20 cellular contexts compared by ENCODE assay signal in the genomic region with DNA sequence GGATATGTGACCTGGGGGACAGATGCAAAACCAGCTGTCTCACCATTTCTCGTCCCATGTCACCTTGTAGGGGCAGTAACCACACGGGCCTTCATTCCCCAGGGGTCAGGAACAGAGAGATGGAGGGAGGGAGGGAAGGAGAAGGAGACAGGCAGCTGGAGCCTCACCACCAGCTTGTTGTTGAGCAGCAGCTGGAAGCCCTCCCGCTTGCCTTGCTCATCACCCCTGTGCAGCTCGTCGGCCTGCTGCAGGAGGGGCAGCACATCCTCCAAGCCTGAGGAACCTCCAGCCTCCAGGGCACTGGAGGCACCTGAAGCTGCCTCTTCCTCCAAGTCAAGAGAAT. TPM values are rescaled to one million over a fixed set of nuclear protein-coding genes. Genes with fewer than 3 reads are reported as not detected.
A peak's percentile ranks its signal among the peaks of the same experiment; 100 is the strongest.
DNase-seq lines count a peak whose midpoint lies in the region; ATAC-seq and TF ChIP-seq lines count a peak whose summit lies in the region.
"Had no signal": no experiment of that assay in that cellular context is flagged by ENCODE, and none has a peak within 500 bp of the region (broad histone marks: within the 10 kb centered on the region; RNA-seq: fewer than 3 reads in every experiment).

No MANE protein-coding gene starts in this region.

- no peak overlapping the region for H3K4me3 ChIP-seq in MM.1S (ENCODE audit: low read length)
- H3K4me3 ChIP-seq: esophagus muscularis mucosa, K562, pancreas had no signal

- ATAC-seq in central memory CD8-positive, alpha-beta T cell (replicated peaks; ENCODE audit: extremely low read depth, poor library complexity, severe bottlenecking): no peak
- ATAC-seq: PC-3 had no signal

- H3K4me1 Mint-ChIP-seq in activated CD4-positive, alpha-beta T cell treated with anti-CD3 and anti-CD28 coated beads, Interleukin-2, amount 10 ng/mL, durations not matched to agents 7 days and 5 days: peaks cover 47% of the 10 kb centered on the region
- peaks cover 29% of the 10 kb centered on the region for H3K4me1 Mint-ChIP-seq in central memory CD8-positive, alpha-beta T cell
- peaks cover 11% of the 10 kb centered on the region for H3K4me1 Mint-ChIP-seq in osteocyte (ENCODE audit: unreplicated experiment)

- H3K27ac ChIP-seq in MM.1S (ENCODE audit: low read length): peak overlapping the region; percentile 97; the same call in 1 of the 2 replicates
- H3K27ac ChIP-seq: esophagus muscularis mucosa, pancreas had no signal

- no peaks in the 10 kb centered on the region for H3K27me3 ChIP-seq in MM.1S (replicated peaks; ENCODE audit: insufficient read depth, low read length)
- H3K27me3 ChIP-seq: esophagus muscularis mucosa, pancreas had no signal

- DNase-seq in activated CD4-positive, alpha-beta T cell treated with anti-CD3 and anti-CD28 coated beads, Interleukin-2, amount 10 ng/mL, durations not matched to agents 7 days and 5 days: no peak
- DNase-seq in activated CD4-positive, alpha-beta T cell treated with anti-CD3 and anti-CD28 coated beads, Interleukin-2, amount 50 U/mL, for 48 hours: no peak
- DNase-seq in MM.1S: no peak
- DNase-seq in central memory CD8-positive, alpha-beta T cell (ENCODE audit: low spot score in 2 of 2): no peak
- DNase-seq in retina: peak; percentile 17
- no peak for DNase-seq in NCI-H146 (lab: John Stamatoyannopoulos, UW)
- DNase-seq in osteocyte (ENCODE audit: extremely low spot score, unreplicated experiment): no peak
- DNase-seq in 8988T: no peak
- DNase-seq: ACHN, midbrain, NCI-H524 treated with DMSO at 0.1 percent for 48 hours, pancreas, PC-3 had no signal

- H2AFZ ChIP-seq in MM.1S (ENCODE audit: low read length): no peak overlapping the region

- POLR2A ChIA-PET in activated CD4-positive, alpha-beta T cell treated with anti-CD3 and anti-CD28 coated beads, Interleukin-2, amount 10 ng/mL, durations not matched to agents 7 days and 5 days (lab: Charles Lee): no interaction called here

- H3K36me3 ChIP-seq in MM.1S (replicated peaks; ENCODE audit: insufficient read depth, low read length): no peaks in the 10 kb centered on the region

- H3K27me3 Mint-ChIP-seq in activated CD4-positive, alpha-beta T cell treated with anti-CD3 and anti-CD28 coated beads, Interleukin-2, amount 10 ng/mL, durations not matched to agents 7 days and 5 days: no peaks in the 10 kb centered on the region
- no peaks in the 10 kb centered on the region for H3K27me3 Mint-ChIP-seq in central memory CD8-positive, alpha-beta T cell
- no peaks in the 10 kb centered on the region for H3K27me3 Mint-ChIP-seq in osteocyte (ENCODE audit: unreplicated experiment)
- H3K27me3 Mint-ChIP-seq: dendritic cell treated with granulocyte-macrophage colony-stimulating factor and Interleukin-4, amounts not matched to agents 40 ng/mL and 50 ng/mL, for 4 days had no signal

- TF ChIP-seq CTCF in MM.1S (IDR thresholded peaks at IDR 0.05; ENCODE audit: low read length) (no peak), osteocyte (IDR thresholded peaks at IDR 0.05) (no peak)

- H3K4me3 Mint-ChIP-seq in activated CD4-positive, alpha-beta T cell treated with anti-CD3 and anti-CD28 coated beads, Interleukin-2, amount 10 ng/mL, durations not matched to agents 7 days and 5 days: no peak overlapping the region
- no peak overlapping the region for H3K4me3 Mint-ChIP-seq in central memory CD8-positive, alpha-beta T cell
- no peak overlapping the region for H3K4me3 Mint-ChIP-seq in osteocyte (ENCODE audit: unreplicated experiment)
- H3K4me3 Mint-ChIP-seq: dendritic cell treated with granulocyte-macrophage colony-stimulating factor and Interleukin-4, amounts not matched to agents 40 ng/mL and 50 ng/mL, for 4 days; WTC11 had no signal

- H3K79me2 ChIP-seq in MM.1S (ENCODE audit: low read length): peaks cover 20% of the 10 kb centered on the region

- peaks cover 38% of the 10 kb centered on the region for H3F3A ChIP-seq in MM.1S (ENCODE audit: insufficient read depth, low read length)

- CTCF ChIA-PET in activated CD4-positive, alpha-beta T cell treated with anti-CD3 and anti-CD28 coated beads, Interleukin-2, amount 10 ng/mL, durations not matched to agents 7 days and 5 days (lab: Charles Lee): interaction anchor here (0.8 to 3.2 kb wide), 7 partner anchors 12 to 164 kb away, joined by 3 to 13 read pairs (median 4); a partner anchor contains a TSS

- H4K20me1 ChIP-seq in MM.1S (ENCODE audit: insufficient read depth, low read length): no peaks in the 10 kb centered on the region

- H3K4me1 ChIP-seq in MM.1S (ENCODE audit: low read length): peaks cover 37% of the 10 kb centered on the region
- H3K4me1 ChIP-seq: esophagus muscularis mucosa, pancreas had no signal

- H3K9me3 Mint-ChIP-seq in activated CD4-positive, alpha-beta T cell treated with anti-CD3 and anti-CD28 coated beads, Interleukin-2, amount 10 ng/mL, durations not matched to agents 7 days and 5 days: no peaks in the 10 kb centered on the region
- no peaks in the 10 kb centered on the region for H3K9me3 Mint-ChIP-seq in central memory CD8-positive, alpha-beta T cell
- no peaks in the 10 kb centered on the region for H3K9me3 Mint-ChIP-seq in osteocyte (ENCODE audit: unreplicated experiment)
- H3K9me3 Mint-ChIP-seq: activated T-cell treated with anti-CD3 and anti-CD28 coated beads, Interleukin-2, amount 50 U/mL, for 4 hours; dendritic cell treated with granulocyte-macrophage colony-stimulating factor and Interleukin-4, amounts not matched to agents 40 ng/mL and 50 ng/mL, for 4 days; WTC11 had no signal

- H3K4me2 ChIP-seq in MM.1S (ENCODE audit: low read depth, low read length): peak overlapping the region; percentile 84

- H3K9ac ChIP-seq in MM.1S (ENCODE audit: low read length): peak overlapping the region; percentile 69; the same call in 1 of the 2 replicates

- peaks cover 50% of the 10 kb centered on the region for H3K36me3 Mint-ChIP-seq in activated CD4-positive, alpha-beta T cell treated with anti-CD3 and anti-CD28 coated beads, Interleukin-2, amount 10 ng/mL, durations not matched to agents 7 days and 5 days (ENCODE audit: low read depth)
- H3K36me3 Mint-ChIP-seq in central memory CD8-positive, alpha-beta T cell (ENCODE audit: insufficient read depth): peaks cover 27% of the 10 kb centered on the region
- peaks cover 20% of the 10 kb centered on the region for H3K36me3 Mint-ChIP-seq in osteocyte (ENCODE audit: unreplicated experiment)

- no peaks in the 10 kb centered on the region for H3K9me2 ChIP-seq in MM.1S (replicated peaks; ENCODE audit: insufficient read depth, low read length)

- peak overlapping the region; percentile 92 for H3K27ac Mint-ChIP-seq in activated CD4-positive, alpha-beta T cell treated with anti-CD3 and anti-CD28 coated beads, Interleukin-2, amount 10 ng/mL, durations not matched to agents 7 days and 5 days
- peak overlapping the region; percentile 90 for H3K27ac Mint-ChIP-seq in central memory CD8-positive, alpha-beta T cell (ENCODE audit: low read depth)
- H3K27ac Mint-ChIP-seq in osteocyte (ENCODE audit: unreplicated experiment): no peak overlapping the region

- H3K9me3 ChIP-seq in MM.1S (replicated peaks; ENCODE audit: insufficient read depth, low read length): no peaks in the 10 kb centered on the region
- H3K9me3 ChIP-seq: Caco-2, esophagus muscularis mucosa, pancreas had no signal

RNA-seq across cellular contexts. Expression of a gene that starts 10.3 kb away (rescaled TPM):
- total RNA-seq in activated CD4-positive, alpha-beta T cell treated with anti-CD3 and anti-CD28 coated beads, Interleukin-2, amount 10 ng/mL, durations not matched to agents 7 days and 5 days: 10 to 100 TPM; 26.0 to 32.6 TPM
- total RNA-seq in osteocyte: 30.2 and 35.6 TPM in 2 replicates

RNA-seq across cellular contexts. Expression of a gene that starts 19.1 kb away (rescaled TPM):
- total RNA-seq in activated CD4-positive, alpha-beta T cell treated with anti-CD3 and anti-CD28 coated beads, Interleukin-2, amount 10 ng/mL, durations not matched to agents 7 days and 5 days: 10 to 100 TPM; 33.9 to 35.5 TPM
- 3.8 and 5.1 TPM in 2 replicates for total RNA-seq in osteocyte

RNA-seq across cellular contexts. Expression of a gene that starts 25.0 kb away (rescaled TPM):
- 1 to 10 TPM; 1.0 to 1.3 TPM for total RNA-seq in activated CD4-positive, alpha-beta T cell treated with anti-CD3 and anti-CD28 coated beads, Interleukin-2, amount 10 ng/mL, durations not matched to agents 7 days and 5 days
- not detected in 2 replicates for total RNA-seq in osteocyte
- total RNA-seq: temporal lobe had no signal

RNA-seq across cellular contexts. Expression of a gene that starts 49.8 kb away (rescaled TPM):
- 10 to 100 TPM; 59.9 to 66.7 TPM for total RNA-seq in activated CD4-positive, alpha-beta T cell treated with anti-CD3 and anti-CD28 coated beads, Interleukin-2, amount 10 ng/mL, durations not matched to agents 7 days and 5 days
- 8.5 and 8.6 TPM in 2 replicates for total RNA-seq in osteocyte
